Comparison of ENCODE assay signal across 8 cellular contexts in the genomic region with DNA sequence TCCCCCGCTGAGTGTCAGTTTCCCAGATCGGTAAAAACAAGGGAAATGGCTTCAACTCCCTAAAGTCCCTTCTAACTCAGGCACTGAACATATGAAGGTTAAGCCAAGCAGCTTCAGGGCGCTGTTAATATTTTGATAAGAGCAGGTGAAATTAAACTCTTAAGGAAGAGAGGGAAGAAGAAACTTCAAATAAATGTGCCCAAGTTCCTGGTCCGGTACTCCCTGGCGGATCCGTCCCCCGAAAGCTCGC. TPM values are rescaled to one million over a fixed set of nuclear protein-coding genes. Genes with fewer than 3 reads are reported as not detected.
A peak's percentile ranks its signal among the peaks of the same experiment; 100 is the strongest.
DNase-seq lines count a peak whose midpoint lies in the region; ATAC-seq and TF ChIP-seq lines count a peak whose summit lies in the region.

No MANE protein-coding gene starts in this region.

- no CpG with 5 or more reads among the region's 8 CpGs for WGBS in H9 (ENCODE audit: extremely low coverage, insufficient read length, low lambda C conversion rate)
- WGBS in iPS DF 6.9 (ENCODE audit: insufficient coverage, insufficient read length), result no CpG with 5 or more reads among the region's 8 CpGs

- H3K9ac ChIP-seq in H9 (ENCODE audit: extremely low read depth, insufficient read length, low read length) (peak overlapping the region; percentile 23), skeletal muscle satellite cell (ENCODE audit: low read depth, low read length) (peak overlapping the region; percentile 41)

- H4K5ac ChIP-seq in H9 (ENCODE audit: insufficient read length, low read depth, low read length), result no peak overlapping the region

- peaks cover 20% of the 10 kb centered on the region for H3K23me2 ChIP-seq in H9 (ENCODE audit: insufficient read length, low read depth, low read length, poor library complexity, severe bottlenecking)

- no peak for TF ChIP-seq CTCF in H9 (conservative IDR thresholded peaks at IDR 0.05)

- no peaks in the 10 kb centered on the region for H3K36me3 Mint-ChIP-seq in H9 (ENCODE audit: insufficient read depth in 1 of 3, low read depth in 3 of 3)
- peaks cover 5% of the 10 kb centered on the region for H3K36me3 Mint-ChIP-seq in activated CD4-positive, alpha-beta memory T cell treated with anti-CD3 and anti-CD28 coated beads for 36 hours

- H2BK12ac ChIP-seq in H9 (ENCODE audit: insufficient read length, low read depth, low read length), result no peak overlapping the region

- ATAC-seq in HG03354 (IDR thresholded peaks at IDR 0.05; ENCODE audit: poor library complexity, severe bottlenecking, unreplicated experiment) (no peak), HG03095 (IDR thresholded peaks at IDR 0.05; ENCODE audit: unreplicated experiment) (no peak), left colon (no peak)

- H3K27ac ChIP-seq in H9 (ENCODE audit: insufficient read length, low read depth, low read length) (no peak overlapping the region), iPS DF 6.9 (ENCODE audit: low read length) (no peak overlapping the region)

- no peak overlapping the region for H2BK15ac ChIP-seq in H9 (ENCODE audit: low read depth, low read length)

- no peaks in the 10 kb centered on the region for H3K79me2 ChIP-seq in H9 (ENCODE audit: insufficient read depth, low read length)

- H3K4me2 ChIP-seq in H9 (ENCODE audit: insufficient read depth, insufficient read length, low read length), result peak overlapping the region; percentile 73
- peak overlapping the region; percentile 85 for H3K4me2 ChIP-seq in skeletal muscle satellite cell (ENCODE audit: low read length)

- H3K23ac ChIP-seq in H9 (ENCODE audit: insufficient read length, low read depth, low read length), result no peak overlapping the region

- peaks cover 99% of the 10 kb centered on the region for H3K27me3 Mint-ChIP-seq in H9 (ENCODE audit: low read depth)
- no peaks in the 10 kb centered on the region for H3K27me3 Mint-ChIP-seq in activated CD4-positive, alpha-beta memory T cell treated with anti-CD3 and anti-CD28 coated beads for 36 hours

- H3K79me1 ChIP-seq in H9 (ENCODE audit: insufficient read depth, low read depth, low read length, poor library complexity, severe bottlenecking), result no peaks in the 10 kb centered on the region

- no peak overlapping the region for H2AK5ac ChIP-seq in H9 (ENCODE audit: insufficient read length, low read length)

- peak overlapping the region; percentile 63 for H3K4me3 ChIP-seq in iPS DF 6.9 (ENCODE audit: low read length)
- H3K4me3 ChIP-seq in skeletal muscle satellite cell (ENCODE audit: low read length), result peak overlapping the region; percentile 71

- no peak overlapping the region for H3T11ph ChIP-seq in H9 (ENCODE audit: low read length)

- no peak overlapping the region for H3K56ac ChIP-seq in H9 (ENCODE audit: insufficient read length, low read depth, low read length)

- no peaks in the 10 kb centered on the region for H4K20me1 ChIP-seq in H9 (ENCODE audit: control insufficient read depth, insufficient read depth, insufficient read length)

- no peak overlapping the region for H2BK5ac ChIP-seq in H9 (ENCODE audit: insufficient read length, low read length)

- H2AFZ ChIP-seq in H9 (ENCODE audit: low read length), result no peak overlapping the region

- H4K8ac ChIP-seq in H9 (replicated peaks; ENCODE audit: insufficient read length, low read depth, low read length), result no peak overlapping the region

- no peak overlapping the region for H4K91ac ChIP-seq in H9 (ENCODE audit: insufficient read length, low read depth, low read length)

- peak overlapping the region; percentile 55 to 89 for H3K4me3 Mint-ChIP-seq in H9
- peak overlapping the region; percentile 92 for H3K4me3 Mint-ChIP-seq in activated CD4-positive, alpha-beta memory T cell treated with anti-CD3 and anti-CD28 coated beads for 36 hours

- peaks cover 14 to 25% of the 10 kb centered on the region in 2 experiments for H3K4me1 Mint-ChIP-seq in H9
- H3K4me1 Mint-ChIP-seq in activated CD4-positive, alpha-beta memory T cell treated with anti-CD3 and anti-CD28 coated beads for 36 hours (ENCODE audit: low read depth), result peaks cover 55% of the 10 kb centered on the region

- no peak overlapping the region for H3K18ac ChIP-seq in H9 (ENCODE audit: insufficient read length, low read depth, low read length)

- H3K4ac ChIP-seq in H9 (ENCODE audit: low read depth, low read length), result no peak overlapping the region

- intact Hi-C loops in activated CD4-positive, alpha-beta memory T cell treated with anti-CD3 and anti-CD28 coated beads for 36 hours (cut with micrococcal nuclease), result loop anchor here (2.0 to 5.0 kb wide), 2 partner anchors 24 to 363 kb away; a partner anchor contains a TSS
- intact Hi-C loops in left colon (cut with DNase I, micrococcal nuclease), result loop anchor here in 1 of 2 donors (2.0 kb wide), 1 partner anchor 386 kb away; no protein-coding TSS in a partner anchor

- no peaks in the 10 kb centered on the region for H3K4me1 ChIP-seq in H9 (ENCODE audit: insufficient read depth, low read length)
- no peaks in the 10 kb centered on the region for H3K4me1 ChIP-seq in iPS DF 6.9 (ENCODE audit: control insufficient read depth, insufficient read depth, low read length)
- peaks cover 10% of the 10 kb centered on the region for H3K4me1 ChIP-seq in skeletal muscle satellite cell (ENCODE audit: control insufficient read depth, insufficient read depth, low read length)

- DNase-seq in H9 (no peak), iPS DF 6.9 (ENCODE audit: low read depth, low spot score) (no peak), DMS 273 treated with DMSO at 0.1 percent for 48 hours (lab: John Stamatoyannopoulos, UW) (no peak), left colon (no peak)
- no peak for DNase-seq in activated CD4-positive, alpha-beta memory T cell treated with anti-CD3 and anti-CD28 coated beads for 36 hours

- H3K9me3 ChIP-seq in H9 (ENCODE audit: control insufficient read depth, low read depth, low read length) (no peaks in the 10 kb centered on the region), iPS DF 6.9 (ENCODE audit: control insufficient read depth, insufficient read depth, low read length) (no peaks in the 10 kb centered on the region), skeletal muscle satellite cell (replicated peaks; ENCODE audit: low read length) (no peaks in the 10 kb centered on the region)

- H3K36me3 ChIP-seq in iPS DF 6.9 (ENCODE audit: control insufficient read depth, insufficient read depth, low read length), result no peaks in the 10 kb centered on the region
- no peaks in the 10 kb centered on the region for H3K36me3 ChIP-seq in skeletal muscle satellite cell (ENCODE audit: insufficient read depth, low read length)

- H2BK20ac ChIP-seq in H9 (ENCODE audit: low read depth, low read length, poor library complexity, severe bottlenecking), result no peak overlapping the region

- no peak overlapping the region; a peak in 1 of 7 replicates for H3K27ac Mint-ChIP-seq in H9
- H3K27ac Mint-ChIP-seq in activated CD4-positive, alpha-beta memory T cell treated with anti-CD3 and anti-CD28 coated beads for 36 hours, result peak overlapping the region; percentile 93

- peaks cover 33% of the 10 kb centered on the region for H3K27me3 ChIP-seq in H9 (ENCODE audit: insufficient read depth, low read length)
- peaks cover 37% of the 10 kb centered on the region for H3K27me3 ChIP-seq in iPS DF 6.9 (ENCODE audit: control insufficient read depth, insufficient read depth, low read length)
- peaks cover 28% of the 10 kb centered on the region for H3K27me3 ChIP-seq in skeletal muscle satellite cell (ENCODE audit: control insufficient read depth, insufficient read depth, low read length)

- POLR2A ChIA-PET in activated CD4-positive, alpha-beta memory T cell treated with anti-CD3 and anti-CD28 coated beads for 36 hours (lab: Charles Lee), result interaction anchor here (0.6 to 4.2 kb wide), 9 partner anchors 8 to 66 kb away, joined by 3 to 39 read pairs (median 4); a partner anchor contains a TSS

- H3K9me3 Mint-ChIP-seq in H9, result no peaks in the 10 kb centered on the region; a peak in 1 of 5 replicates
- H3K9me3 Mint-ChIP-seq in activated CD4-positive, alpha-beta memory T cell treated with anti-CD3 and anti-CD28 coated beads for 36 hours, result no peaks in the 10 kb centered on the region

- no peak overlapping the region for H3K14ac ChIP-seq in H9 (ENCODE audit: insufficient read depth, low read length)

- no peak overlapping the region for H2BK120ac ChIP-seq in H9 (ENCODE audit: low read depth, low read length, poor library complexity, severe bottlenecking)

- CTCF ChIA-PET in activated CD4-positive, alpha-beta memory T cell treated with anti-CD3 and anti-CD28 coated beads for 36 hours (lab: Charles Lee), result interaction anchor here (0.6 to 10.4 kb wide), 8 partner anchors 11 to 354 kb away, joined by 3 to 119 read pairs (median 4); no protein-coding TSS in a partner anchor

RNA-seq across cellular contexts. Expression of a gene that starts 0.6 kb away (rescaled TPM):
- total RNA-seq in H9 (2021) (1.4 and 1.7 TPM in 2 replicates), left colon (100 to 1,000 TPM in 1 of 2 donors, 10 to 100 TPM in 1; 89.8 to 101 TPM)
- 10 to 100 TPM; 29.6 to 30.1 TPM for total RNA-seq in activated CD4-positive, alpha-beta memory T cell treated with anti-CD3 and anti-CD28 coated beads for 36 hours
- 18.8 and 22.9 TPM in 2 replicates for total RNA-seq in skeletal muscle satellite cell (2012; rRNA removed)

RNA-seq across cellular contexts. Expression of a gene that starts 25.1 kb away (rescaled TPM):
- total RNA-seq in H9 (2021), result 755 and 770 TPM in 2 replicates
- total RNA-seq in activated CD4-positive, alpha-beta memory T cell treated with anti-CD3 and anti-CD28 coated beads for 36 hours, result 1,000 to 10,000 TPM; 2,535 to 2,567 TPM
- total RNA-seq in skeletal muscle satellite cell (2012; rRNA removed), result 4,947 and 6,455 TPM in 2 replicates
- 1,000 to 10,000 TPM; 1,780 to 2,331 TPM for total RNA-seq in left colon

Comparison
In these comparisons a context has a peak if more than half of its experiments do, and no peak if none do; other contexts are left out.
1. RNA of a gene that starts 0.6 kb away (total RNA-seq): 89.8 to 101 TPM in left colon and 29.6 to 30.1 TPM in activated CD4-positive, alpha-beta memory T cell treated with anti-CD3 and anti-CD28 coated beads for 36 hours; 1.4 to 1.7 TPM in H9; every median in the first group is over 10 times any median in the second.